18 cellular contexts compared by ENCODE assay signal in genomic region chr3:44032487-44032886, GRCh38.
"Had no signal": no experiment of that assay in that cellular context is flagged by ENCODE, and none has a peak within 500 bp of the region (broad histone marks: within the 10 kb centered on the region; RNA-seq: fewer than 3 reads in every experiment).

No MANE protein-coding gene starts in this region.

- H2AFZ ChIP-seq: parathyroid adenoma had no signal

- H3K27ac ChIP-seq: esophagus muscularis mucosa, lower lobe of right lung, parathyroid adenoma, right lobe of liver, thoracic aorta, transverse colon had no signal

- H3K36me3 Mint-ChIP-seq: natural killer cell; stimulated activated naive B cell treated with anti-CD40 and anti-IgM and Interleukin-4, amounts not matched to agents 10 μg/mL and 1 μg/mL and 100 μg/mL, for 72 hours had no signal

- H3K9me3 ChIP-seq: esophagus muscularis mucosa, lower lobe of right lung, right lobe of liver, thoracic aorta, transverse colon had no signal

- H3K4me3 Mint-ChIP-seq: natural killer cell; stimulated activated naive B cell treated with anti-CD40 and anti-IgM and Interleukin-4, amounts not matched to agents 10 μg/mL and 1 μg/mL and 100 μg/mL, for 72 hours; stimulated activated naive CD8-positive, alpha-beta T cell treated with anti-CD3 and anti-CD28 coated beads, Interleukin-15, Interleukin-2, amounts not matched to agents 100 ng/mL and 50 ng/mL, for 24 hours had no signal

- H3K4me1 Mint-ChIP-seq: natural killer cell had no signal

- H3K79me2 ChIP-seq: parathyroid adenoma had no signal

- H3K27ac Mint-ChIP-seq: natural killer cell; progenitor cell of endocrine pancreas; stimulated activated naive B cell treated with anti-CD40 and anti-IgM and Interleukin-4, amounts not matched to agents 10 μg/mL and 1 μg/mL and 100 μg/mL, for 72 hours; stimulated activated naive CD8-positive, alpha-beta T cell treated with anti-CD3 and anti-CD28 coated beads, Interleukin-15, Interleukin-2, amounts not matched to agents 100 ng/mL and 50 ng/mL, for 24 hours had no signal

- ATAC-seq: left ventricle myocardium superior; natural killer cell; right lobe of liver; stimulated activated naive B cell treated with anti-CD40 and anti-IgM and Interleukin-4, amounts not matched to agents 10 μg/mL and 1 μg/mL and 100 μg/mL, for 72 hours had no signal

- H3K9me3 Mint-ChIP-seq: natural killer cell; stimulated activated naive B cell treated with anti-CD40 and anti-IgM and Interleukin-4, amounts not matched to agents 10 μg/mL and 1 μg/mL and 100 μg/mL, for 72 hours; stimulated activated naive CD8-positive, alpha-beta T cell treated with anti-CD3 and anti-CD28 coated beads, Interleukin-15, Interleukin-2, amounts not matched to agents 100 ng/mL and 50 ng/mL, for 24 hours had no signal

- H3K4me3 ChIP-seq: esophagus muscularis mucosa, lower lobe of right lung, right lobe of liver, thoracic aorta, transverse colon had no signal

- DNase-seq: cerebellar nuclear complex; cortex of kidney; effector CD4-positive, alpha-beta T cell; hypothalamus; left ventricle myocardium superior; lower lobe of right lung; natural killer cell; right lobe of liver; small intestine; stimulated activated CD4-positive, alpha-beta T cell treated with anti-CD3 and anti-CD28 coated beads, Interleukin-15, amount 100 ng/mL, for 24 hours; stimulated activated CD4-positive, alpha-beta T cell treated with anti-CD3 and anti-CD28 coated beads, Interleukin-2, amount 100 ng/mL, for 48 hours; stimulated activated naive B cell treated with anti-CD40 and anti-IgM and Interleukin-4, amounts not matched to agents 10 μg/mL and 1 μg/mL and 100 μg/mL, for 72 hours; transverse colon had no signal

- H3K36me3 ChIP-seq: esophagus muscularis mucosa, lower lobe of right lung, right lobe of liver, thoracic aorta, transverse colon had no signal

- H3K27me3 ChIP-seq: right lobe of liver had no signal

- H3K4me1 ChIP-seq: esophagus muscularis mucosa, lower lobe of right lung, parathyroid adenoma, right lobe of liver, transverse colon had no signal
